7 cellular contexts compared by ENCODE assay signal in genomic region chr5:80238778-80239679, GRCh38. TPM values are rescaled to one million over a fixed set of nuclear protein-coding genes. Genes with fewer than 3 reads are reported as not detected.
DNase-seq lines count a peak whose midpoint lies in the region; ATAC-seq and TF ChIP-seq lines count a peak whose summit lies in the region.

No MANE protein-coding gene starts in this region.

- peak overlapping the region; percentile 99 for H3K27ac ChIP-seq in SK-N-MC

- peak overlapping the region; percentile 2; the same call in 1 of the 2 replicates for H3K4me3 ChIP-seq in Jurkat, Clone E6-1 (ENCODE audit: low read length)
- H3K4me3 ChIP-seq in SK-N-MC (peak overlapping the region; percentile 64), fibroblast of villous mesenchyme (ENCODE audit: low read depth, low read length) (no peak overlapping the region)

- peaks cover 15% of the 10 kb centered on the region for H3K36me3 ChIP-seq in SK-N-MC (ENCODE audit: insufficient read depth, low read length)

- no peak for TF ChIP-seq CTCF in fibroblast of villous mesenchyme (IDR thresholded peaks at IDR 0.05; ENCODE audit: insufficient read depth, low read depth, low read length)

- peaks cover 22% of the 10 kb centered on the region for H3K9me3 ChIP-seq in SK-N-MC (ENCODE audit: low read depth, low read length)

- peak overlapping the region; percentile 54 for H3K9ac ChIP-seq in SK-N-MC (ENCODE audit: insufficient read length)

- peak; percentile 63 for DNase-seq in Jurkat, Clone E6-1 (ENCODE audit: low read depth, low spot score)
- DNase-seq in SK-N-MC (ENCODE audit: low read depth, low spot score): no peak
- DNase-seq in fibroblast of villous mesenchyme (ENCODE audit: low read depth): peak; percentile 45
- peak; percentile 89 for DNase-seq in putamen (ENCODE audit: low spot score)

- ATAC-seq in HG03571 (IDR thresholded peaks at IDR 0.05; ENCODE audit: unreplicated experiment): no peak
- no peak for ATAC-seq in GM18498 (IDR thresholded peaks at IDR 0.05; ENCODE audit: unreplicated experiment)
- ATAC-seq in HG02642 (IDR thresholded peaks at IDR 0.05; ENCODE audit: poor library complexity, unreplicated experiment): no peak

RNA-seq across cellular contexts. Expression of gene SERINC5, which starts 16.8 kb away (rescaled TPM):
- 50.4 TPM for polyA plus RNA-seq in Jurkat, Clone E6-1 (2012; ENCODE audit: insufficient read depth, insufficient read length)
- total RNA-seq in fibroblast of villous mesenchyme: 13.8 and 15.5 TPM in 2 replicates
